In genomic region chr19:44401787-44402115, GRCh38 we compare ENCODE assay signal across 8 cellular contexts. TPM values are rescaled to one million over a fixed set of nuclear protein-coding genes. Genes with fewer than 3 reads are reported as not detected.
A peak's percentile ranks its signal among the peaks of the same experiment; 100 is the strongest.
DNase-seq lines count a peak whose midpoint lies in the region; ATAC-seq and TF ChIP-seq lines count a peak whose summit lies in the region.

No MANE protein-coding gene starts in this region.

- no peak for TF ChIP-seq POLR2A in prostate gland (IDR thresholded peaks at IDR 0.05)

- peaks cover 2 to 4% of the 10 kb centered on the region in 2 donors for H3K27me3 Mint-ChIP-seq in CD8-positive, alpha-beta memory T cell

- peaks cover 4% of the 10 kb centered on the region for H3K9me3 ChIP-seq in CD8-positive, alpha-beta memory T cell (ENCODE audit: low read length)
- peaks cover 11% of the 10 kb centered on the region for H3K9me3 ChIP-seq in WERI-Rb-1 (ENCODE audit: severe bottlenecking)
- no peaks in the 10 kb centered on the region for H3K9me3 ChIP-seq in prostate gland

- H3K4me3 Mint-ChIP-seq in CD8-positive, alpha-beta memory T cell: peak overlapping the region in 6 of 7 donors; percentile 83 to 94 (median 85)

- peak overlapping the region; percentile 63 for H3K4me3 ChIP-seq in CD8-positive, alpha-beta memory T cell (ENCODE audit: low read length)
- H3K4me3 ChIP-seq in WERI-Rb-1 (ENCODE audit: low read depth, low read length): peak overlapping the region; percentile 88
- peak overlapping the region; percentile 63 for H3K4me3 ChIP-seq in fibroblast of villous mesenchyme (ENCODE audit: low read depth, low read length)
- H3K4me3 ChIP-seq in prostate gland: peak overlapping the region; percentile 51 to 53

- no peaks in the 10 kb centered on the region for H3K4me1 ChIP-seq in CD8-positive, alpha-beta memory T cell (ENCODE audit: insufficient read depth, low read length)
- H3K4me1 ChIP-seq in prostate gland (replicated peaks): no peaks in the 10 kb centered on the region

- POLR2A ChIA-PET in CD8-positive, alpha-beta memory T cell (lab: Charles Lee): no interaction called here

- TF ChIP-seq CTCF in WERI-Rb-1 (IDR thresholded peaks at IDR 0.05; ENCODE audit: low read depth, low read length) (no peak), fibroblast of villous mesenchyme (IDR thresholded peaks at IDR 0.05; ENCODE audit: insufficient read depth, low read depth, low read length) (no peak), prostate gland (IDR thresholded peaks at IDR 0.05) (no peak), GM20000 (IDR thresholded peaks at IDR 0.05; ENCODE audit: extremely low read depth, missing control alignments) (no peak)

- peaks cover 6 to 12% (median 9%) of the 10 kb centered on the region in 3 donors for H3K4me1 Mint-ChIP-seq in CD8-positive, alpha-beta memory T cell

- WGBS in prostate gland: 31% methylated on average over 6 of the region's 6 CpGs

- H3K9me3 Mint-ChIP-seq in CD8-positive, alpha-beta memory T cell: peaks cover 39 to 67% (median 47%) of the 10 kb centered on the region in 5 donors

- no peak for DNase-seq in CD8-positive, alpha-beta memory T cell
- DNase-seq in WERI-Rb-1 (no peak), fibroblast of villous mesenchyme (ENCODE audit: low read depth) (no peak), prostate gland (ENCODE audit: low spot score) (no peak), ureter (ENCODE audit: low spot score) (no peak), GM20000 (ENCODE audit: low spot score) (no peak)

- H3K27ac ChIP-seq in CD8-positive, alpha-beta memory T cell (ENCODE audit: low read depth, low read length): no peak overlapping the region
- H3K27ac ChIP-seq in WERI-Rb-1 (peak overlapping the region; percentile 2; the same call in 1 of the 2 replicates), prostate gland (peak overlapping the region in 1 of 2 donors; percentile 19)

- H3K36me3 ChIP-seq in CD8-positive, alpha-beta memory T cell (ENCODE audit: insufficient read depth, low read length): no peaks in the 10 kb centered on the region
- no peaks in the 10 kb centered on the region for H3K36me3 ChIP-seq in WERI-Rb-1
- H3K36me3 ChIP-seq in prostate gland: no peaks in the 10 kb centered on the region

- no peaks in the 10 kb centered on the region for H3K27me3 ChIP-seq in CD8-positive, alpha-beta memory T cell (ENCODE audit: insufficient read depth, low read length, poor library complexity, severe bottlenecking)
- no peaks in the 10 kb centered on the region for H3K27me3 ChIP-seq in WERI-Rb-1 (ENCODE audit: insufficient read depth, low read depth, severe bottlenecking)
- no peaks in the 10 kb centered on the region for H3K27me3 ChIP-seq in prostate gland (replicated peaks; ENCODE audit: insufficient read depth)

- H3K36me3 Mint-ChIP-seq in CD8-positive, alpha-beta memory T cell: peaks cover under 1 to 29% (median 17%) of the 10 kb centered on the region in 3 donors

- ATAC-seq in GM21515 (IDR thresholded peaks at IDR 0.05; ENCODE audit: unreplicated experiment) (no peak), GM21786 (IDR thresholded peaks at IDR 0.05; ENCODE audit: unreplicated experiment) (no peak)

- CTCF ChIA-PET in CD8-positive, alpha-beta memory T cell (lab: Charles Lee): no interaction called here

- intact Hi-C loops in prostate gland (cut with DNase I): no loop called here

- no peak overlapping the region for H3K27ac Mint-ChIP-seq in CD8-positive, alpha-beta memory T cell

RNA-seq across cellular contexts. Expression of gene ZNF285, which starts 0.3 kb away (rescaled TPM):
- total RNA-seq in CD8-positive, alpha-beta memory T cell: 1 to 10 TPM in 1 of 2 experiments, under 1 TPM in 1; 0.64 to 1.0 TPM
- 1.4 TPM for polyA plus RNA-seq in CD8-positive, alpha-beta memory T cell
- total RNA-seq in fibroblast of villous mesenchyme: 1.6 and 3.9 TPM in 2 replicates
- 1 to 10 TPM; 2.3 to 5.4 TPM for total RNA-seq in prostate gland
- total RNA-seq in ureter: 6.6 TPM

RNA-seq across cellular contexts. Expression of gene ZNF112, which starts 45.3 kb away (rescaled TPM):
- total RNA-seq in CD8-positive, alpha-beta memory T cell: under 1 TPM in 1 of 2 experiments, not detected in 1; 0.49 TPM
- polyA plus RNA-seq in CD8-positive, alpha-beta memory T cell: not detected
- total RNA-seq in fibroblast of villous mesenchyme (6.4 and 8.6 TPM in 2 replicates), prostate gland (1 to 10 TPM; 7.1 to 7.3 TPM), ureter (8.7 TPM)

RNA-seq across cellular contexts. Expression of gene ZNF229, which starts 46.5 kb away (rescaled TPM):
- 1 to 10 TPM; 1.2 to 1.6 TPM for total RNA-seq in CD8-positive, alpha-beta memory T cell
- 0.10 TPM for polyA plus RNA-seq in CD8-positive, alpha-beta memory T cell
- total RNA-seq in fibroblast of villous mesenchyme: 12.6 and 13.4 TPM in 2 replicates
- 1 to 10 TPM; 6.1 to 7.0 TPM for total RNA-seq in prostate gland
- 7.7 TPM for total RNA-seq in ureter
